ENCODE assay signal across 7 cellular contexts in the genomic region with DNA sequence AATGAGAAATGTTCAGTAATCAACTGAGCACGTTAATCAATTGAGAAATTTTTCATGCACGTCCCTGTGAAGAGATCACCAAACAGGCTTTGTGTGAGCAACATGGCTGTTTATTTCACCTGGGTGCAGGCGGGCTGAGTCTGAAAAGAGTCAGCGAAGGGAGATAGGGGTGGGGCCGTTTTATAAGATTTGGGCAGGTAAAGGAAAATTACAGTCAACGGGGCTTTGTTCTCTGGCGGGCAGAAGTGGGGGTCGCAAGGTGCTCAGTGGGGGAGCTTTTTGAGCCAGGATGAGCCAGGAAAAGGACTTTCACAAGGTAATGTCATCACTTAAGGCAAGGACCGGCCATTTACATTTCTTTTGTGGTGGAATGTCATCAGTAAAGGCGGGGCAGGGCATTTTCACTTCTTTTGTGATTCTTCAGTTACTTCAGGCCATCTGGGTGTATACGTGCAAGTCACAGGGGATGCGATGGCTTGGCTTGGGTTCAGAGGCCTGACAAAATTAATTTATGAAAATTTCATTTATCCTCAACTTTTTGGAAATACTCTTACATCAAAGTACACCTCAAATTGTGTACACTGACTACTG. TPM values are rescaled to one million over a fixed set of nuclear protein-coding genes. Genes with fewer than 3 reads are reported as not detected.
"Had no signal": no experiment of that assay in that cellular context is flagged by ENCODE, and none has a peak within 500 bp of the region (broad histone marks: within the 10 kb centered on the region; RNA-seq: fewer than 3 reads in every experiment).

No MANE protein-coding gene starts in this region.

RNA-seq across cellular contexts. Expression of gene CR1L, which starts 11.1 kb away (rescaled TPM):
- total RNA-seq: HepG2, HT1080, IMR-90, M059J, Right ventricle myocardium superior, SK-MEL-5 had no signal
- polyA plus RNA-seq: HepG2, IMR-90, SK-N-SH had no signal
